1 cellular context compared by ENCODE assay signal in the genomic region with DNA sequence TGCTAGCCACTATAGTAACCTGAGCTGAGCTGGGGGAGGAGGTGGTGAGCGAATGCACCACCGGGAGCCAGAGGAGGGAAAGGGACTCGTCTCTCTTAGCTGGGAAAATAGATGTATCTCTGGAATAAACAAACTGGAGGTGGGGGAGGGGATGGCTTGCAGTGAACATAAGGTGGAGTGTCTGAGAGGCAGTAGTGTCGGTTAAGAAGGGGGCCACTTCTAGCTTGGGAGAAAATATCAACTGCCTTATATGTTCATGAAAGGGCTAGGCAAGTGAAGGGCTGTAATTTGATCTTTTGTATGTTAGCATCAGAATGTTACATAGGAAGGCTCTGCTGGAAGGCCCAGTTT.
A peak's percentile ranks its signal among the peaks of the same experiment; 100 is the strongest.
TF ChIP-seq lines count a peak whose summit lies in the region.

No MANE protein-coding gene starts in this region.

TF ChIP-seq in WTC11, 78 proteins besides CTCF, POLR2A, EP300 and RAD21 (continued from another document):
- TF ChIP-seq, protein P1, sequence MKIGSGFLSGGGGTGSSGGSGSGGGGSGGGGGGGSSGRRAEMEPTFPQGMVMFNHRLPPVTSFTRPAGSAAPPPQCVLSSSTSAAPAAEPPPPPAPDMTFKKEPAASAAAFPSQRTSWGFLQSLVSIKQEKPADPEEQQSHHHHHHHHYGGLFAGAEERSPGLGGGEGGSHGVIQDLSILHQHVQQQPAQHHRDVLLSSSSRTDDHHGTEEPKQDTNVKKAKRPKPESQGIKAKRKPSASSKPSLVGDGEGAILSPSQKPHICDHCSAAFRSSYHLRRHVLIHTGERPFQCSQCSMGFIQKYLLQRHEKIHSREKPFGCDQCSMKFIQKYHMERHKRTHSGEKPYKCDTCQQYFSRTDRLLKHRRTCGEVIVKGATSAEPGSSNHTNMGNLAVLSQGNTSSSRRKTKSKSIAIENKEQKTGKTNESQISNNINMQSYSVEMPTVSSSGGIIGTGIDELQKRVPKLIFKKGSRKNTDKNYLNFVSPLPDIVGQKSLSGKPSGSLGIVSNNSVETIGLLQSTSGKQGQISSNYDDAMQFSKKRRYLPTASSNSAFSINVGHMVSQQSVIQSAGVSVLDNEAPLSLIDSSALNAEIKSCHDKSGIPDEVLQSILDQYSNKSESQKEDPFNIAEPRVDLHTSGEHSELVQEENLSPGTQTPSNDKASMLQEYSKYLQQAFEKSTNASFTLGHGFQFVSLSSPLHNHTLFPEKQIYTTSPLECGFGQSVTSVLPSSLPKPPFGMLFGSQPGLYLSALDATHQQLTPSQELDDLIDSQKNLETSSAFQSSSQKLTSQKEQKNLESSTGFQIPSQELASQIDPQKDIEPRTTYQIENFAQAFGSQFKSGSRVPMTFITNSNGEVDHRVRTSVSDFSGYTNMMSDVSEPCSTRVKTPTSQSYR (CRISPR knock-in tag; IDR thresholded peaks at IDR 0.05): 0 out of 2 replicates have a peak, but pooled peaks have one; percentile 62
